In genomic region chr1:99647460-99647859, GRCh38 we compare ENCODE assay signal across 1 cellular context.
TF ChIP-seq lines count a peak whose summit lies in the region.

No MANE protein-coding gene starts in this region.

TF ChIP-seq in SK-N-SH treated with all-trans-retinoic acid at 6 μM for 48 hours, 23 proteins besides CTCF, POLR2A, EP300 and RAD21 (continued from another document):
- TF ChIP-seq POU6F1 (CRISPR knock-in tag; IDR thresholded peaks at IDR 0.05; ENCODE audit: borderline replicate concordance, low read depth) (no peak), TSHZ2 (CRISPR knock-in tag; IDR thresholded peaks at IDR 0.05) (no peak), ZFP30 (CRISPR knock-in tag; IDR thresholded peaks at IDR 0.05) (no peak), CSRNP3 (CRISPR knock-in tag; IDR thresholded peaks at IDR 0.05) (no peak), CREB5 (CRISPR knock-in tag; IDR thresholded peaks at IDR 0.05; ENCODE audit: low read depth) (no peak), RARB (CRISPR knock-in tag; IDR thresholded peaks at IDR 0.05) (no peak), ESRRG (CRISPR knock-in tag; IDR thresholded peaks at IDR 0.05) (no peak)
